ENCODE assay signal across 17 cellular contexts in genomic region chr7:117165656-117166055, GRCh38.
A peak's percentile ranks its signal among the peaks of the same experiment; 100 is the strongest.
DNase-seq lines count a peak whose midpoint lies in the region; ATAC-seq and TF ChIP-seq lines count a peak whose summit lies in the region.
"Had no signal": no experiment of that assay in that cellular context is flagged by ENCODE, and none has a peak within 500 bp of the region (broad histone marks: within the 10 kb centered on the region; RNA-seq: fewer than 3 reads in every experiment).

No MANE protein-coding gene starts in this region.

- no peak overlapping the region for H2BK120ac ChIP-seq in neuronal stem cell (ENCODE audit: low read depth, low read length)

- H4K20me1 ChIP-seq in OCI-LY3 (ENCODE audit: insufficient read depth, low read length) = peaks cover 17% of the 10 kb centered on the region

- H4K91ac ChIP-seq in neuronal stem cell (ENCODE audit: low read depth, low read length, poor library complexity) = no peak overlapping the region

- no peaks in the 10 kb centered on the region for H3K36me3 Mint-ChIP-seq in nephron progenitor cell (ENCODE audit: low read depth)

- TF ChIP-seq CTCF in OCI-LY3 (IDR thresholded peaks at IDR 0.05; ENCODE audit: low read depth, low read length) (no peak), lung (IDR thresholded peaks at IDR 0.05; ENCODE audit: control extremely low read depth, extremely low read depth) (no peak), nephron progenitor cell (IDR thresholded peaks at IDR 0.05) (no peak)

- 62 to 82% methylated on average over 4 of the region's 4 CpGs for WGBS in lung, 2 donors
- no CpG with 5 or more reads among the region's 4 CpGs for WGBS in neuronal stem cell (ENCODE audit: extremely low coverage in 2 of 2, insufficient read length in 2 of 2, insufficient replicate concordance in 1 of 2), 2 donors

- no peaks in the 10 kb centered on the region for H3K79me1 ChIP-seq in neuronal stem cell (ENCODE audit: low read depth, low read length)

- H3K9me3 ChIP-seq in OCI-LY3 (ENCODE audit: insufficient read depth, low read length) = no peaks in the 10 kb centered on the region
- no peaks in the 10 kb centered on the region for H3K9me3 ChIP-seq in lung (ENCODE audit: control insufficient read depth in 2 of 2, insufficient read depth in 1 of 2, low read length in 1 of 2)
- H3K9me3 ChIP-seq in neuronal stem cell (replicated peaks in 1 of 2; ENCODE audit: control insufficient read depth in 2 of 2, insufficient read depth in 1 of 2, low read depth in 1 of 2, low read length in 2 of 2) = no peaks in the 10 kb centered on the region
- H3K9me3 ChIP-seq: vagina had no signal

- H3K9me3 Mint-ChIP-seq in nephron progenitor cell = no peaks in the 10 kb centered on the region
- H3K9me3 Mint-ChIP-seq: activated CD4-positive, alpha-beta memory T cell treated with anti-CD3 and anti-CD28 coated beads for 36 hours; immature natural killer cell had no signal

- no peaks in the 10 kb centered on the region for H3K4me1 Mint-ChIP-seq in nephron progenitor cell
- H3K4me1 Mint-ChIP-seq: IgD-negative memory B cell, immature natural killer cell had no signal

- no peak for TF ChIP-seq POLR2A in GM18505 (IDR thresholded peaks at IDR 0.05; ENCODE audit: borderline replicate concordance, extremely low read depth, insufficient read depth, insufficient read length)

- no peaks in the 10 kb centered on the region for H3K79me2 ChIP-seq in OCI-LY3 (ENCODE audit: low read length)

- H3K27ac Mint-ChIP-seq in nephron progenitor cell = no peak overlapping the region
- H3K27ac Mint-ChIP-seq: activated CD4-positive, alpha-beta memory T cell treated with anti-CD3 and anti-CD28 coated beads for 36 hours; IgD-negative memory B cell; immature natural killer cell had no signal

- H3K27ac ChIP-seq in OCI-LY3 (ENCODE audit: low read length) (no peak overlapping the region), lung (ENCODE audit: low read depth in 1 of 2, low read length in 1 of 2) (no peak overlapping the region), neuronal stem cell (replicated peaks; ENCODE audit: low read length) (no peak overlapping the region)
- H3K27ac ChIP-seq: epithelial cell of prostate, vagina had no signal

- DNase-seq in lung (ENCODE audit: low spot score) (peak; percentile 33), neuronal stem cell (ENCODE audit: low spot score) (no peak), nephron progenitor cell (no peak), T-helper 1 cell (no peak)
- DNase-seq in activated naive CD4-positive, alpha-beta T cell treated with anti-CD3 and anti-CD28 coated beads, Interleukin-2, amount 50 U/mL, for 16 hours = no peak
- DNase-seq: activated CD4-positive, alpha-beta memory T cell treated with anti-CD3 and anti-CD28 coated beads for 36 hours; activated T-cell treated with anti-CD3 and anti-CD28 coated beads, Interleukin-2, amount 50 U/mL, for 48 hours; immature natural killer cell; midbrain; NCI-H1105; stimulated activated naive CD8-positive, alpha-beta T cell treated with anti-CD3 and anti-CD28 coated beads, Interleukin-15, Interleukin-2, amounts not matched to agents 100 U/mL and 50 U/mL, for 24 hours had no signal

- H2BK5ac ChIP-seq in neuronal stem cell (ENCODE audit: low read length) = no peak overlapping the region

- H3K9ac ChIP-seq in OCI-LY3 (ENCODE audit: low read length) = no peak overlapping the region
- no peak overlapping the region for H3K9ac ChIP-seq in neuronal stem cell (ENCODE audit: low read depth, low read length, poor library complexity)

- no peak overlapping the region for H2BK12ac ChIP-seq in neuronal stem cell (ENCODE audit: low read length)

- no peak overlapping the region for H3K4me3 ChIP-seq in OCI-LY3 (ENCODE audit: low read length)
- no peak overlapping the region for H3K4me3 ChIP-seq in lung
- H3K4me3 ChIP-seq in neuronal stem cell (ENCODE audit: low read length in 2 of 2) = no peak overlapping the region
- H3K4me3 ChIP-seq: vagina had no signal

- no peak overlapping the region for H3K4ac ChIP-seq in neuronal stem cell (ENCODE audit: low read length)

- peaks cover 10% of the 10 kb centered on the region for H3K4me1 ChIP-seq in OCI-LY3 (ENCODE audit: low read length)
- peaks cover 0 to 14% of the 10 kb centered on the region in 2 donors for H3K4me1 ChIP-seq in lung (ENCODE audit: control insufficient read depth in 2 of 2, insufficient read depth in 2 of 2, low read length in 2 of 2)
- H3K4me1 ChIP-seq in neuronal stem cell (ENCODE audit: control insufficient read depth in 2 of 2, insufficient read depth in 1 of 2, low read depth in 1 of 2, low read length in 2 of 2) = no peaks in the 10 kb centered on the region

- no peak overlapping the region for H3K4me3 Mint-ChIP-seq in nephron progenitor cell
- H3K4me3 Mint-ChIP-seq: activated CD4-positive, alpha-beta memory T cell treated with anti-CD3 and anti-CD28 coated beads for 36 hours; IgD-negative memory B cell; immature natural killer cell had no signal

- no peaks in the 10 kb centered on the region for H3K27me3 Mint-ChIP-seq in nephron progenitor cell (ENCODE audit: low read depth, poor library complexity)
- H3K27me3 Mint-ChIP-seq: activated CD4-positive, alpha-beta memory T cell treated with anti-CD3 and anti-CD28 coated beads for 36 hours; IgD-negative memory B cell had no signal

- H3K14ac ChIP-seq in neuronal stem cell (ENCODE audit: low read length) = no peak overlapping the region

- H3K4me2 ChIP-seq in OCI-LY3 (ENCODE audit: low read length) = 0 out of 2 replicates have a peak overlapping the region, but pooled peaks have one; percentile 10
- H3K4me2 ChIP-seq in neuronal stem cell (ENCODE audit: insufficient read depth, low read length, poor library complexity, severe bottlenecking) = no peak overlapping the region

- no peak overlapping the region for H2AFZ ChIP-seq in OCI-LY3 (ENCODE audit: low read depth, low read length)
- no peak overlapping the region for H2AFZ ChIP-seq in neuronal stem cell (ENCODE audit: low read length)

- H3K27me3 ChIP-seq in OCI-LY3 (ENCODE audit: low read depth, low read length) (no peaks in the 10 kb centered on the region), lung (ENCODE audit: control insufficient read depth, insufficient read depth) (no peaks in the 10 kb centered on the region), neuronal stem cell (ENCODE audit: control insufficient read depth in 3 of 3, insufficient read depth in 3 of 3, low read depth in 1 of 3, low read length in 3 of 3) (no peaks in the 10 kb centered on the region)
- H3K27me3 ChIP-seq: vagina had no signal

- H4K8ac ChIP-seq in neuronal stem cell (ENCODE audit: low read depth, low read length) = no peak overlapping the region

- no peak overlapping the region for H3K23ac ChIP-seq in neuronal stem cell (ENCODE audit: low read depth, low read length, poor library complexity)

- ATAC-seq in GM18505 (IDR thresholded peaks at IDR 0.05; ENCODE audit: unreplicated experiment) = peak; percentile 68
- ATAC-seq in GM21723 (IDR thresholded peaks at IDR 0.05; ENCODE audit: unreplicated experiment) = peak; percentile 59
- peak; percentile 64 for ATAC-seq in lung (ENCODE audit: insufficient read depth, low FRiP score)
- ATAC-seq: stimulated activated naive CD8-positive, alpha-beta T cell treated with anti-CD3 and anti-CD28 coated beads, Interleukin-15, Interleukin-2, amounts not matched to agents 100 U/mL and 50 U/mL, for 24 hours had no signal

- H3K18ac ChIP-seq in neuronal stem cell (ENCODE audit: low read length) = no peak overlapping the region

- H2BK15ac ChIP-seq in neuronal stem cell (ENCODE audit: low read length) = no peak overlapping the region

- H3K36me3 ChIP-seq in OCI-LY3 (replicated peaks; ENCODE audit: low read depth, low read length) (no peaks in the 10 kb centered on the region), lung (ENCODE audit: control insufficient read depth in 2 of 2, insufficient read depth in 2 of 2, low read length in 2 of 2) (no peaks in the 10 kb centered on the region), neuronal stem cell (replicated peaks in 1 of 2; ENCODE audit: control insufficient read depth in 2 of 2, insufficient read depth in 2 of 2, low read length in 2 of 2) (peaks cover 0 to under 1% of the 10 kb centered on the region in 2 donors)
- H3K36me3 ChIP-seq: vagina had no signal

- H2AK5ac ChIP-seq in neuronal stem cell (ENCODE audit: low read depth, low read length) = no peak overlapping the region
